In genomic region chr7:157335991-157336382, GRCh38 we compare ENCODE assay signal across 8 cellular contexts. TPM values are rescaled to one million over a fixed set of nuclear protein-coding genes. Genes with fewer than 3 reads are reported as not detected.
DNase-seq lines count a peak whose midpoint lies in the region; ATAC-seq, FAIRE-seq and TF ChIP-seq lines count a peak whose summit lies in the region.

No MANE protein-coding gene starts in this region.

- H3K9me3 Mint-ChIP-seq in chondrocyte (ENCODE audit: low read depth), result no peaks in the 10 kb centered on the region

- H3K4me3 ChIP-seq in heart left ventricle (peak overlapping the region; percentile 46 to 99 (median 81)), mucosa of stomach (ENCODE audit: low read length) (peak overlapping the region; percentile 28)

- H3K36me3 ChIP-seq in heart left ventricle (no peaks in the 10 kb centered on the region), mucosa of stomach (ENCODE audit: control insufficient read depth, insufficient read depth, low read length) (no peaks in the 10 kb centered on the region)

- H3K4me3 Mint-ChIP-seq in chondrocyte (ENCODE audit: unreplicated experiment), result peak overlapping the region; percentile 81

- ATAC-seq in heart left ventricle (no peak), left ventricle myocardium superior (no peak), sciatic nerve (no peak), HG02763 (IDR thresholded peaks at IDR 0.05; ENCODE audit: unreplicated experiment) (no peak)

- H3K27me3 Mint-ChIP-seq in chondrocyte (ENCODE audit: low read depth), result no peaks in the 10 kb centered on the region

- intact Hi-C loops in heart left ventricle (cut with DNase I) (loop anchor here in 5 of 10 donors (2.0 to 10.0 kb wide), 6 partner anchors 41 to 191 kb away; no protein-coding TSS in a partner anchor), left ventricle myocardium superior (cut with micrococcal nuclease) (no loop called here), sciatic nerve (cut with DNase I) (no loop called here)

- no peak for TF ChIP-seq CTCF in heart left ventricle (IDR thresholded peaks at IDR 0.05)
- no peak for TF ChIP-seq CTCF in chondrocyte (IDR thresholded peaks at IDR 0.05)

- peak overlapping the region; percentile 98 for H3K27ac Mint-ChIP-seq in chondrocyte (ENCODE audit: unreplicated experiment)

- no peaks in the 10 kb centered on the region for H3K36me3 Mint-ChIP-seq in chondrocyte (ENCODE audit: low read depth)

- peak overlapping the region; percentile 88 to 100 (median 97) for H3K27ac ChIP-seq in heart left ventricle

- H3K4me1 ChIP-seq in heart left ventricle (peaks cover 4 to 42% (median 28%) of the 10 kb centered on the region in 12 donors), mucosa of stomach (ENCODE audit: control insufficient read depth, insufficient read depth, low read length) (peaks cover 17% of the 10 kb centered on the region)

- no peak for DNase-seq in heart left ventricle
- DNase-seq in left ventricle myocardium superior, result no peak
- DNase-seq in chondrocyte (ENCODE audit: low spot score), result no peak
- no peak for DNase-seq in NOMO-1 treated with DMSO at 0.1 percent for 48 hours (lab: John Stamatoyannopoulos, UW; ENCODE audit: unreplicated experiment)
- no peak for DNase-seq in sciatic nerve (ENCODE audit: low spot score)
- no peak for DNase-seq in GM12892 (ENCODE audit: insufficient read length)

- H3K4me1 Mint-ChIP-seq in chondrocyte (ENCODE audit: low read depth), result peaks cover 42% of the 10 kb centered on the region

- H3K27me3 ChIP-seq in heart left ventricle, result no peaks in the 10 kb centered on the region
- no peaks in the 10 kb centered on the region for H3K27me3 ChIP-seq in mucosa of stomach (ENCODE audit: control insufficient read depth, insufficient read depth, low read length)

- no peaks in the 10 kb centered on the region for H3K9me3 ChIP-seq in heart left ventricle
- no peaks in the 10 kb centered on the region for H3K9me3 ChIP-seq in mucosa of stomach (ENCODE audit: control insufficient read depth, low read length)

- WGBS in heart left ventricle, 4 donors, result 37 to 58% (median 42%) methylated on average over 11 of the region's 11 CpGs

- FAIRE-seq in GM12892 (lab: Jason Lieb, UNC), result no peak

- H3K9ac ChIP-seq in mucosa of stomach (ENCODE audit: low read length), result peak overlapping the region; percentile 73

- TF ChIP-seq POLR2A in heart left ventricle (IDR thresholded peaks at IDR 0.05) (no peak), GM12892 (IDR thresholded peaks at IDR 0.05; ENCODE audit: low read depth, low read length) (no peak)

RNA-seq across cellular contexts. Expression of gene DNAJB6, which starts 0.8 kb away (rescaled TPM):
- total RNA-seq in heart left ventricle (100 to 1,000 TPM; 123 to 195 (median 162) TPM), left ventricle myocardium superior (193 TPM), chondrocyte (98.2 to 112 TPM (median 108 TPM) in 3 replicates), sciatic nerve (129 TPM)
- polyA plus RNA-seq in heart left ventricle, result 100 to 1,000 TPM; 118 to 237 TPM
- polyA plus RNA-seq in GM12892 (2012; ENCODE audit: missing spikeins), result 57.1 TPM
